Comparison of ENCODE assay signal across 14 cellular contexts in the genomic region with DNA sequence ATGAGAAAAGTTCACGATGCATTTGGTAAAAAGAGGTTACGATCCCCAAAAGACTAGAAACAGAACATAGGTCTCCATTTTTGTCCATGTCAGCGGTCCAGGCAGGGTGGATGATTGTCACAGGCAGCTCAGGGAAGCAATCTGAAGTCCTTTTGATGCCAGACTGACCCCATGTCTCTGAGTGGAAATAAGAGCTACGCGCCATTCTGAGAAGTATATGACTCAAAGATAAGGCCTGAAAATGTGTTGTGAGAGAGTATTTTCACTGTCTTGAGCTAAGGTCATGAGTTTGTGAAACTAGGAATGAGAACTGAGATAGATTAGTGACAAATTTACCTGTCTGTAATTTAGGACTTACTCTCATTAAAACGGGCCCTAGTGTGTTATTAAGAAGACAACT.
DNase-seq lines count a peak whose midpoint lies in the region; ATAC-seq and TF ChIP-seq lines count a peak whose summit lies in the region.
"Had no signal": no experiment of that assay in that cellular context is flagged by ENCODE, and none has a peak within 500 bp of the region (broad histone marks: within the 10 kb centered on the region; RNA-seq: fewer than 3 reads in every experiment).

No MANE protein-coding gene starts in this region.

- DNase-seq in GM06990 (ENCODE audit: extremely low read depth, insufficient read length) (peak; percentile 15), GM20000 (ENCODE audit: low spot score) (peak; percentile 14), choroid plexus epithelial cell (ENCODE audit: low read depth) (peak; percentile 54), activated T-cell treated with anti-CD3 and anti-CD28 coated beads for 4 hours (no peak), UCSD-AML1 (lab: John Stamatoyannopoulos, UW; ENCODE audit: unreplicated experiment) (no peak), RPMI8226 (no peak), NCI-H748 treated with DMSO at 0.1 percent for 48 hours (lab: John Stamatoyannopoulos, UW) (no peak)
- DNase-seq: activated CD4-positive, alpha-beta T cell treated with anti-CD3 and anti-CD28 coated beads, Interleukin-2, amount 50 U/mL, for 48 hours; activated naive CD4-positive, alpha-beta T cell treated with anti-CD3 and anti-CD28 coated beads for 36 hours; heart left ventricle; naive thymus-derived CD4-positive, alpha-beta T cell; NCI-H1092 treated with DMSO at 0.1 percent for 48 hours; NCI-H446 had no signal

- no peak for TF ChIP-seq CTCF in GM06990 (IDR thresholded peaks at IDR 0.05; ENCODE audit: insufficient read depth, low read length, poor library complexity, severe bottlenecking)
- no peak for TF ChIP-seq CTCF in GM20000 (IDR thresholded peaks at IDR 0.05; ENCODE audit: extremely low read depth, missing control alignments)
- no peak for TF ChIP-seq CTCF in choroid plexus epithelial cell (conservative IDR thresholded peaks at IDR 0.05; ENCODE audit: low read depth, low read length)

- no peaks in the 10 kb centered on the region for H3K36me3 ChIP-seq in GM06990 (ENCODE audit: control insufficient read depth, insufficient read depth, low read length)
- H3K36me3 ChIP-seq: heart left ventricle had no signal

- no peaks in the 10 kb centered on the region for H3K27me3 ChIP-seq in GM06990 (replicated peaks; ENCODE audit: control insufficient read depth, insufficient read depth, low read length)
- H3K27me3 ChIP-seq: heart left ventricle had no signal

- peak; percentile 77 for ATAC-seq in HG03108 (IDR thresholded peaks at IDR 0.05; ENCODE audit: unreplicated experiment)
- ATAC-seq: naive thymus-derived CD4-positive, alpha-beta T cell had no signal

- H3K4me3 ChIP-seq in GM06990 (replicated peaks; ENCODE audit: low read depth, low read length), result no peak overlapping the region
- H3K4me3 ChIP-seq in choroid plexus epithelial cell (ENCODE audit: low read depth, low read length), result no peak overlapping the region
- H3K4me3 ChIP-seq: heart left ventricle had no signal

Comparison
In these comparisons a context has a peak if more than half of its experiments do, and no peak if none do; other contexts are left out.
1. DNase-seq: peak in GM06990 (single experiment), GM20000 (single experiment) and choroid plexus epithelial cell (single experiment); none in activated T-cell treated with anti-CD3 and anti-CD28 coated beads for 4 hours (single experiment), UCSD-AML1 (single experiment), RPMI8226 (single experiment) and NCI-H748 treated with DMSO at 0.1 percent for 48 hours (single experiment).